ENCODE assay signal across 1 cellular context in genomic region chr7:138460649-138461607, GRCh38.
TF ChIP-seq lines count a peak whose summit lies in the region.

No MANE protein-coding gene starts in this region.

TF ChIP-seq in K562, 482 proteins besides CTCF, POLR2A, EP300 and RAD21 (continued from another document and continues in another):
- 0 out of 2 replicates have a peak, but pooled peaks have one; percentile 47 for TF ChIP-seq ZHX1 (conservative IDR thresholded peaks at IDR 0.05; ENCODE audit: low read length)
- TF ChIP-seq NFXL1 (CRISPR knock-in tag; IDR thresholded peaks at IDR 0.05): no peak
- TF ChIP-seq CHAMP1 (IDR thresholded peaks at IDR 0.05): 0 out of 2 replicates have a peak, but pooled peaks have one; percentile 27
- TF ChIP-seq NFE2L1 (tag; IDR thresholded peaks at IDR 0.05; ENCODE audit: borderline replicate concordance, low read depth): no peak
- TF ChIP-seq HDGF (IDR thresholded peaks at IDR 0.05): 0 out of 2 replicates have a peak, but pooled peaks have one; percentile 23
- TF ChIP-seq ZBTB1 (CRISPR knock-in tag; IDR thresholded peaks at IDR 0.05; ENCODE audit: borderline replicate concordance, low read depth): peak; percentile 27
- TF ChIP-seq ZNF77 (CRISPR knock-in tag; IDR thresholded peaks at IDR 0.05): no peak
- 0 out of 2 replicates have a peak, but pooled peaks have one; percentile 6 for TF ChIP-seq SMC3 (conservative IDR thresholded peaks at IDR 0.05; ENCODE audit: insufficient read depth, low read depth, low read length)
- peak; percentile 52; the same call in 1 of the 2 replicates for TF ChIP-seq RREB1 (CRISPR knock-in tag; IDR thresholded peaks at IDR 0.05)
- no peak for TF ChIP-seq MAFG (tag; conservative IDR thresholded peaks at IDR 0.05)
- no peak for TF ChIP-seq ZMIZ1 (IDR thresholded peaks at IDR 0.05; ENCODE audit: low read depth in 2 of 2, low read length in 2 of 2)
- peak; percentile 69 for TF ChIP-seq TAF1 (IDR thresholded peaks at IDR 0.05; ENCODE audit: control insufficient read depth, extremely low read depth, insufficient read depth, low read length, severe bottlenecking)
- TF ChIP-seq ATF1 (CRISPR knock-in tag; IDR thresholded peaks at IDR 0.05): no peak
- peak; percentile 74 for TF ChIP-seq ATF1 (tag; IDR thresholded peaks at IDR 0.05)
- no peak for TF ChIP-seq WHSC1 (IDR thresholded peaks at IDR 0.05; ENCODE audit: low read length)
- TF ChIP-seq DNMT1 (IDR thresholded peaks at IDR 0.05): no peak
- no peak for TF ChIP-seq FOXA1 (IDR thresholded peaks at IDR 0.05; ENCODE audit: borderline replicate concordance)
- no peak for TF ChIP-seq EHMT2 (IDR thresholded peaks at IDR 0.05)
- no peak for TF ChIP-seq HDAC8 (tag; IDR thresholded peaks at IDR 0.05)
- no peak for TF ChIP-seq CCAR2 (IDR thresholded peaks at IDR 0.05; ENCODE audit: low read depth, low read length)
- no peak for TF ChIP-seq ZNF217 (CRISPR knock-in tag; IDR thresholded peaks at IDR 0.05)
- TF ChIP-seq MCM7 (IDR thresholded peaks at IDR 0.05): no peak
- peak; percentile 33; the same call in 1 of the 2 replicates for TF ChIP-seq ESRRA (IDR thresholded peaks at IDR 0.05; ENCODE audit: borderline replicate concordance, low read depth)
- no peak for TF ChIP-seq E2F8 (IDR thresholded peaks at IDR 0.05; ENCODE audit: low read depth, partially characterized antibody)
- no peak for TF ChIP-seq ZNF551 (CRISPR knock-in tag; IDR thresholded peaks at IDR 0.05)
- TF ChIP-seq KLF13 (tag; IDR thresholded peaks at IDR 0.05; ENCODE audit: borderline replicate concordance, low read depth): 0 out of 2 replicates have a peak, but pooled peaks have one; percentile 21
- TF ChIP-seq MYNN (IDR thresholded peaks at IDR 0.05): no peak
- TF ChIP-seq MYNN (CRISPR knock-in tag; IDR thresholded peaks at IDR 0.05): no peak
- no peak for TF ChIP-seq NR2C1 (IDR thresholded peaks at IDR 0.05)
- no peak for TF ChIP-seq NR2C1 (tag; IDR thresholded peaks at IDR 0.05)
- TF ChIP-seq SP1 (CRISPR knock-in tag; IDR thresholded peaks at IDR 0.05): peak; percentile 76
- TF ChIP-seq PHB (CRISPR knock-in tag; IDR thresholded peaks at IDR 0.05): no peak
- no peak for TF ChIP-seq CEBPB (tag; IDR thresholded peaks at IDR 0.05)
- no peak for TF ChIP-seq HINFP (tag; conservative IDR thresholded peaks at IDR 0.05; ENCODE audit: low read depth)
- TF ChIP-seq NR2F6 (CRISPR knock-in tag; IDR thresholded peaks at IDR 0.05): no peak
- TF ChIP-seq PRMT5 (CRISPR knock-in tag; IDR thresholded peaks at IDR 0.05): no peak
- no peak for TF ChIP-seq E4F1 (CRISPR knock-in tag; IDR thresholded peaks at IDR 0.05; ENCODE audit: borderline replicate concordance)
- TF ChIP-seq NFIX (CRISPR knock-in tag; IDR thresholded peaks at IDR 0.05; ENCODE audit: low read depth): no peak
- TF ChIP-seq ZKSCAN3 (CRISPR knock-in tag; IDR thresholded peaks at IDR 0.05): no peak
- TF ChIP-seq POLR2AphosphoS5 (IDR thresholded peaks at IDR 0.05; ENCODE audit: control insufficient read depth, insufficient read depth, low read depth, low read length): peak; percentile 62; the same call in 1 of the 2 replicates
- TF ChIP-seq RCOR1 (IDR thresholded peaks at IDR 0.05; ENCODE audit: borderline replicate concordance in 1 of 2, low read depth in 2 of 2, low read length in 2 of 2): no peak
- no peak for TF ChIP-seq DLX4 (CRISPR knock-in tag; IDR thresholded peaks at IDR 0.05)
